ENCODE assay signal across 8 cellular contexts in the genomic region with DNA sequence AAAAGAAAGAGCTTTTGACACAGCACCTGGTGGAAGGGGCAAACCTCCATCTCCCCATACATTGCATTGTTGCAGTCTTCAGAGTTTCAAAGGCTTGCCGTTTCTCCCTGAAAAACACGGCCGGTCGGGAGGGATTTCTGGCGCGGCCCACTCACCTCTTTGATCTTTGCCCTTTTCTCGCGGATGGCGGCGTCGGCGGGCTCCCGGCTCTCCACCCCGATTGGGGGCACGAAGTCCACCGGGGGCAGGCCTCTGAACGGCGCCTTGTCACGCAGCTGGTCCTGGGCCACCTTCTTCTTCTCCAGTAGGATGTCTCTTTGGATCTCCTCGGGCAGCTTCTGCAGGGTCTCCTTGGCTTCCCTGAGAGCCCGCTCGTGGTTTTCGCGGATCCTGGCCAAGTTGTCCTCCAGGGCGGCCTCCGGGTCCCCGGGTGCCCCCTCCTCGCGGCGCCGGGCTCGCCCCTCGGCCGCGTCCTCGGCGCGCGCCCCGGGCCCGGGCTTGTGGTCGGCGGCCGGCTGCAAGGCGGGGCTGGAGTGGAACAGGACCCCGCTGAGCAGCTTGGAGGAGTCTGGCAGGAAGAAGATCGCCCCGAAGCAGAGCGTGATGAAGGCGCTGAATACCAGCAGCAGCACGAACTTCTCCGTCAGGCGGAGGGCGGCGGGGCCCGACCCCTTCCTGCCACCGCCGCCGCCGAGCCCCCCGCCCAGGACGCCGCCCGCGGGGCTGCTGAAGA. TPM values are rescaled to one million over a fixed set of nuclear protein-coding genes. Genes with fewer than 3 reads are reported as not detected.
DNase-seq lines count a peak whose midpoint lies in the region; ATAC-seq, FAIRE-seq and TF ChIP-seq lines count a peak whose summit lies in the region.

No MANE protein-coding gene starts in this region.

- H3K56ac ChIP-seq in H1 (replicated peaks; ENCODE audit: insufficient read length, low read depth, low read length), result no peak overlapping the region

- no peaks in the 10 kb centered on the region for H3K9me3 Mint-ChIP-seq in activated CD4-positive, alpha-beta memory T cell treated with anti-CD3 and anti-CD28 coated beads, Interleukin-2, amount 10 ng/mL, durations not matched to agents 7 days and 5 days

- H3K4me1 ChIP-seq in A549 (peaks cover 17% of the 10 kb centered on the region; the same call in 2 of the 3 replicates), HUES64 (ENCODE audit: insufficient read depth, low read length) (peaks cover 11% of the 10 kb centered on the region), H1 (replicated peaks in 1 of 4; ENCODE audit: control insufficient read depth in 3 of 4, insufficient read depth in 4 of 4, low read length in 3 of 4) (peaks cover 2 to 7% (median 5%) of the 10 kb centered on the region in 4 experiments; a peak in 4 of 7 replicates), thymus (ENCODE audit: control insufficient read depth, insufficient read depth, low read length) (peaks cover 11% of the 10 kb centered on the region)

- H2BK12ac ChIP-seq in H1 (ENCODE audit: low read depth, low read length), result no peak overlapping the region

- WGBS in A549 (ENCODE audit: missing lambda C conversion rate), result 13% methylated on average over 12 of the region's 65 CpGs
- WGBS in HUES64, result under 1% methylated on average over 65 of the region's 65 CpGs
- 2% methylated on average over 52 of the region's 65 CpGs; no CpG with 5 or more reads in 1 of the 2 experiments for WGBS in H1 (ENCODE audit: extremely low coverage in 1 of 2, insufficient coverage in 1 of 2, insufficient read length in 1 of 2, insufficient replicate concordance in 2 of 2, low coverage in 1 of 2, low lambda C conversion rate in 2 of 2, missing lambda C conversion rate in 1 of 2), 2 experiments
- under 1% methylated on average over 65 of the region's 65 CpGs for WGBS in thymus

- POLR2A ChIA-PET in A549 (lab: Yijun Ruan, JAX), result no interaction called here
- POLR2A ChIA-PET in activated CD4-positive, alpha-beta memory T cell treated with anti-CD3 and anti-CD28 coated beads, Interleukin-2, amount 10 ng/mL, durations not matched to agents 7 days and 5 days (lab: Charles Lee), result interaction anchor here (0.8 to 3.8 kb wide), 11 partner anchors 8 to 539 kb away, joined by 3 to 59 read pairs (median 6); a partner anchor contains a TSS
- POLR2A ChIA-PET in H1 (lab: Charles Lee; ENCODE audit: partially characterized antibody), result no interaction called here

- no peaks in the 10 kb centered on the region for H3K79me1 ChIP-seq in H1 (ENCODE audit: low read depth, low read length)

- peak overlapping the region; percentile 99 for H3K4me2 ChIP-seq in A549
- H3K4me2 ChIP-seq in H1 (ENCODE audit: insufficient read depth in 1 of 2, low read depth in 2 of 2, low read length in 2 of 2), result peak overlapping the region; percentile 83 to 88

- ATAC-seq in A549, result peak in 1 of 2 experiments; percentile 33; a peak in 2 of 6 replicates
- peak; percentile 3 for ATAC-seq in GM19043 (IDR thresholded peaks at IDR 0.05; ENCODE audit: low read depth, unreplicated experiment)

- H3K4me3 Mint-ChIP-seq in activated CD4-positive, alpha-beta memory T cell treated with anti-CD3 and anti-CD28 coated beads, Interleukin-2, amount 10 ng/mL, durations not matched to agents 7 days and 5 days, result peak overlapping the region; percentile 89

- no peak overlapping the region for H2AK5ac ChIP-seq in H1 (ENCODE audit: low read depth, low read length)

- H3K9me3 ChIP-seq in A549 (no peaks in the 10 kb centered on the region), HUES64 (ENCODE audit: insufficient read depth, low read depth, low read length) (no peaks in the 10 kb centered on the region), H1 (ENCODE audit: insufficient read depth in 2 of 2, low read depth in 1 of 2, low read length in 1 of 2) (no peaks in the 10 kb centered on the region), thymus (ENCODE audit: control insufficient read depth) (no peaks in the 10 kb centered on the region)

- H3K9ac ChIP-seq in HUES64 (ENCODE audit: low read depth, low read length), result peak overlapping the region; percentile 53
- no peak overlapping the region for H3K9ac ChIP-seq in H1 (replicated peaks in 1 of 4; ENCODE audit: extremely low read depth in 1 of 4, low read depth in 3 of 4, low read length in 3 of 4)

- H3K4me1 Mint-ChIP-seq in activated CD4-positive, alpha-beta memory T cell treated with anti-CD3 and anti-CD28 coated beads, Interleukin-2, amount 10 ng/mL, durations not matched to agents 7 days and 5 days, result peaks cover 56% of the 10 kb centered on the region

- no peak overlapping the region for H4K8ac ChIP-seq in H1 (ENCODE audit: extremely low read depth, insufficient read depth, low read length)

- peaks cover 15% of the 10 kb centered on the region; the same call in 1 of the 2 replicates for H3K23me2 ChIP-seq in H1 (ENCODE audit: low read depth, low read length)

- H2BK120ac ChIP-seq in H1 (replicated peaks; ENCODE audit: low read depth, low read length), result no peak overlapping the region

- H3K4ac ChIP-seq in H1 (replicated peaks; ENCODE audit: insufficient read length, low read depth, low read length), result no peak overlapping the region

- H3K36me3 ChIP-seq in HUES64 (ENCODE audit: insufficient read depth, low read length) (no peaks in the 10 kb centered on the region), H1 (ENCODE audit: control insufficient read depth in 2 of 4, insufficient read depth in 4 of 4, low read length in 3 of 4) (no peaks in the 10 kb centered on the region), thymus (ENCODE audit: control insufficient read depth, insufficient read depth) (no peaks in the 10 kb centered on the region)

- peaks cover 25% of the 10 kb centered on the region for H3K36me3 Mint-ChIP-seq in activated CD4-positive, alpha-beta memory T cell treated with anti-CD3 and anti-CD28 coated beads, Interleukin-2, amount 10 ng/mL, durations not matched to agents 7 days and 5 days (ENCODE audit: low read depth)

- CTCF ChIA-PET in A549 (lab: Yijun Ruan, JAX), result interaction anchor here (1.5 to 1.8 kb wide), 2 partner anchors 11 to 14 kb away, joined by 3 to 5 read pairs; no protein-coding TSS in a partner anchor
- CTCF ChIA-PET in activated CD4-positive, alpha-beta memory T cell treated with anti-CD3 and anti-CD28 coated beads, Interleukin-2, amount 10 ng/mL, durations not matched to agents 7 days and 5 days (lab: Charles Lee), result interaction anchor here (1.0 to 2.9 kb wide), 3 partner anchors 15 to 217 kb away, joined by 4 to 22 read pairs (median 15); no protein-coding TSS in a partner anchor
- CTCF ChIA-PET in H1 (lab: Charles Lee; ENCODE audit: partially characterized antibody), result interaction anchor here (0.6 to 3.6 kb wide), 4 partner anchors 14 to 216 kb away, joined by 3 to 23 read pairs (median 6); no protein-coding TSS in a partner anchor

- H3K27ac Mint-ChIP-seq in activated CD4-positive, alpha-beta memory T cell treated with anti-CD3 and anti-CD28 coated beads, Interleukin-2, amount 10 ng/mL, durations not matched to agents 7 days and 5 days, result peak overlapping the region; percentile 70

- TF ChIP-seq CTCF in A549 (IDR thresholded peaks at IDR 0.05), result no peak
- no peak for TF ChIP-seq CTCF in H1 (IDR thresholded peaks at IDR 0.05; ENCODE audit: control extremely low read depth in 1 of 3, insufficient read depth in 1 of 3, low read depth in 1 of 3, low read length in 3 of 3)

- no peak overlapping the region for H3K23ac ChIP-seq in H1 (ENCODE audit: insufficient read length)

- H3K27me3 ChIP-seq in HUES64 (ENCODE audit: insufficient read depth, low read length), result peaks cover 51% of the 10 kb centered on the region
- peaks cover 0 to 18% (median 14%) of the 10 kb centered on the region in 4 experiments; a peak in 6 of 7 replicates for H3K27me3 ChIP-seq in H1 (replicated peaks in 1 of 4; ENCODE audit: control insufficient read depth in 3 of 4, extremely low read depth in 1 of 4, insufficient read depth in 3 of 4, low read length in 3 of 4)
- no peaks in the 10 kb centered on the region for H3K27me3 ChIP-seq in thymus (ENCODE audit: control insufficient read depth, insufficient read depth)

- H3K18ac ChIP-seq in H1 (ENCODE audit: extremely low read depth, low read length), result no peak overlapping the region; the same call in 1 of the 2 replicates

- H3K27ac ChIP-seq in A549 (no peak overlapping the region), HUES64 (ENCODE audit: low read depth, low read length) (no peak overlapping the region), H1 (ENCODE audit: low read depth, low read length) (no peak overlapping the region), thymus (ENCODE audit: low read depth) (peak overlapping the region; percentile 40)

- no peaks in the 10 kb centered on the region for H3K27me3 Mint-ChIP-seq in activated CD4-positive, alpha-beta memory T cell treated with anti-CD3 and anti-CD28 coated beads, Interleukin-2, amount 10 ng/mL, durations not matched to agents 7 days and 5 days

- no peak overlapping the region for H3K14ac ChIP-seq in H1 (ENCODE audit: insufficient read length)

- H3K4me3 ChIP-seq in A549, result peak overlapping the region; percentile 51
- peak overlapping the region; percentile 83 for H3K4me3 ChIP-seq in HUES64 (ENCODE audit: low read length)
- H3K4me3 ChIP-seq in H1 (ENCODE audit: extremely low read depth in 1 of 4, insufficient read depth in 2 of 4, low read depth in 3 of 4, low read length in 4 of 4), result peak overlapping the region; percentile 59 to 94 (median 74)
- H3K4me3 ChIP-seq in thymus (ENCODE audit: low read length), result peak overlapping the region; percentile 89

- H2BK20ac ChIP-seq in H1 (ENCODE audit: low read length), result no peak overlapping the region

- TF ChIP-seq RAD21 in A549 (conservative IDR thresholded peaks at IDR 0.05 in 1 of 2, IDR thresholded peaks at IDR 0.05 in 1 of 2) (no peak), H1 (IDR thresholded peaks at IDR 0.05 in 1 of 2, conservative IDR thresholded peaks at IDR 0.05 in 1 of 2; ENCODE audit: low read depth in 2 of 2, low read length in 2 of 2) (no peak)

- H4K5ac ChIP-seq in H1 (ENCODE audit: insufficient read length, low read depth, low read length), result no peak overlapping the region

- H2BK15ac ChIP-seq in H1 (ENCODE audit: low read length), result no peak overlapping the region

- no peak for FAIRE-seq in A549 (lab: Jason Lieb, UNC)
- no peak for FAIRE-seq in H1 (lab: Jason Lieb, UNC)

- no peaks in the 10 kb centered on the region for H3K79me2 ChIP-seq in H1 (ENCODE audit: control insufficient read depth in 1 of 2, insufficient read depth in 2 of 2, low read length in 2 of 2)

- TF ChIP-seq POLR2A in A549 (IDR thresholded peaks at IDR 0.05; ENCODE audit: low read length) (no peak), H1 (IDR thresholded peaks at IDR 0.05; ENCODE audit: control extremely low read depth in 1 of 2, low read depth in 2 of 2, low read length in 2 of 2) (no peak)

- H4K20me1 ChIP-seq in H1 (replicated peaks in 1 of 2; ENCODE audit: control insufficient read depth in 1 of 2, insufficient read depth in 2 of 2, low read length in 2 of 2), result no peaks in the 10 kb centered on the region

- no peak overlapping the region for H2BK5ac ChIP-seq in H1 (ENCODE audit: low read depth, low read length)

- no peak overlapping the region for H2AFZ ChIP-seq in H1 (ENCODE audit: low read length)

- H4K91ac ChIP-seq in H1 (replicated peaks; ENCODE audit: insufficient read length, low read length), result no peak overlapping the region

- no peak for DNase-seq in A549 (ENCODE audit: low read depth in 1 of 2, low spot score in 1 of 2)
- DNase-seq in activated CD4-positive, alpha-beta memory T cell treated with anti-CD3 and anti-CD28 coated beads, Interleukin-2, amount 10 ng/mL, durations not matched to agents 7 days and 5 days, result peak; percentile 39
- peak in 1 of 2 experiments; percentile 65 for DNase-seq in H1 (ENCODE audit: low read depth in 1 of 2, low spot score in 2 of 2)
- peak; percentile 32 for DNase-seq in myocyte (ENCODE audit: low read depth)
- no peak for DNase-seq in NOMO-1 treated with DMSO at 0.1 percent for 48 hours (lab: John Stamatoyannopoulos, UW; ENCODE audit: unreplicated experiment)

- TF ChIP-seq EP300 in A549 (IDR thresholded peaks at IDR 0.05) (no peak), H1 (IDR thresholded peaks at IDR 0.05; ENCODE audit: borderline replicate concordance in 1 of 2, low read depth in 2 of 2, low read length in 2 of 2) (no peak)

RNA-seq across cellular contexts. Expression of a gene that starts 1.1 kb away (rescaled TPM):
- 0.04 and 0.05 TPM in 2 replicates for polyA plus RNA-seq in A549 (2011; rRNA removed)
- 0.01 TPM in 2 replicates for polyA plus RNA-seq in A549 (2012; cell fraction: cytosol; rRNA removed)
- polyA plus RNA-seq in A549 (2012; cell fraction: nucleus; rRNA removed), result 0.01 and 0.02 TPM in 2 replicates
- polyA plus RNA-seq in A549 (2017; fragmentation: RNase III; extraction: RNeasy Plus Mini Kit Qiagen cat#74134 plus additional on column Dnase treatment), result 0.01 TPM in 2 of 3 replicates, not detected in the other
- 0.05 TPM in 1 of 2 replicates, not detected in the other for polyA minus RNA-seq in A549 (2011; rRNA and poly(A)+ RNA removed)
- 3.1 TPM for polyA plus RNA-seq in HUES64 (2013, experiment 1 of 2)
- 3.9 TPM for polyA plus RNA-seq in HUES64 (2013, experiment 2 of 2)
- total RNA-seq in activated CD4-positive, alpha-beta memory T cell treated with anti-CD3 and anti-CD28 coated beads, Interleukin-2, amount 10 ng/mL, durations not matched to agents 7 days and 5 days, result 10 to 100 TPM; 21.6 to 22.0 TPM
- total RNA-seq in H1 (2021; fragmentation: NEBNext Ultra II Directional; extraction: Animal tissue kit (Norgen Biotek cat#: 25700)), result 5.4 TPM in 2 replicates
- polyA plus RNA-seq in H1 (2011; rRNA removed), result 1.5 and 1.8 TPM in 2 replicates
- polyA plus RNA-seq in H1 (2011; cell fraction: cytosol; rRNA removed), result 2.7 TPM
- 1.2 TPM for polyA plus RNA-seq in H1 (2011; cell fraction: nucleus; rRNA removed)
- polyA plus RNA-seq in H1 (2012, experiment 1 of 2), result 1.7 to 3.3 TPM (median 2.2 TPM) in 4 replicates
- polyA plus RNA-seq in H1 (2012, experiment 2 of 2), result 0.60 TPM
- 5.1 TPM for polyA plus RNA-seq in H1 (2013, experiment 1 of 2)
- polyA plus RNA-seq in H1 (2013, experiment 2 of 2), result 5.6 TPM
- polyA minus RNA-seq in H1 (2011; rRNA and poly(A)+ RNA removed), result 1.5 and 2.1 TPM in 2 replicates
- polyA minus RNA-seq in H1 (2011; cell fraction: cytosol; rRNA and poly(A)+ RNA removed), result 2.9 TPM
- 4.3 TPM for polyA minus RNA-seq in H1 (2011; cell fraction: nucleus; rRNA and poly(A)+ RNA removed)
- 17.7 and 18.7 TPM in 2 replicates for total RNA-seq in myocyte
- polyA plus RNA-seq in myocyte (2012), result 5.9 TPM
- 23.6 TPM for polyA plus RNA-seq in thymus

Comparison
In these comparisons a context has a peak if more than half of its experiments do, and no peak if none do; other contexts are left out.
1. DNase-seq: peak in activated CD4-positive, alpha-beta memory T cell treated with anti-CD3 and anti-CD28 coated beads, Interleukin-2, amount 10 ng/mL, durations not matched to agents 7 days and 5 days (single experiment) and myocyte (single experiment); none in A549 (0 of 2) and NOMO-1 treated with DMSO at 0.1 percent for 48 hours (single experiment).
2. Peak in every context shown above with its lines, with median percentiles within 50 percentile points of each other: H3K4me3 ChIP-seq.